ENCODE assay signal across 9 cellular contexts in genomic region chr3:23685484-23686258, GRCh38.
DNase-seq lines count a peak whose midpoint lies in the region; ATAC-seq lines count a peak whose summit lies in the region.
"Had no signal": no experiment of that assay in that cellular context is flagged by ENCODE, and none has a peak within 500 bp of the region (broad histone marks: within the 10 kb centered on the region; RNA-seq: fewer than 3 reads in every experiment).

No MANE protein-coding gene starts in this region.

- H2BK120ac ChIP-seq in mesendoderm (ENCODE audit: low read depth, low read length) = no peak overlapping the region

- H3K79me1 ChIP-seq in mesendoderm (ENCODE audit: low read length) = no peaks in the 10 kb centered on the region

- no peaks in the 10 kb centered on the region for H3K27me3 ChIP-seq in mesendoderm (ENCODE audit: insufficient read depth, low read length, poor library complexity)

- H3K4me1 ChIP-seq in mesodermal cell (ENCODE audit: control insufficient read depth, insufficient read depth, low read length, poor library complexity, severe bottlenecking) (peaks cover 18% of the 10 kb centered on the region), mesendoderm (ENCODE audit: control insufficient read depth, low read depth, low read length) (peaks cover 4% of the 10 kb centered on the region)

- DNase-seq in DMS153 (lab: John Stamatoyannopoulos, UW) (peak; percentile 2), DMS153 treated with DMSO at 0.1 percent for 48 hours (lab: John Stamatoyannopoulos, UW; ENCODE audit: unreplicated experiment) (no peak), NCI-H2171 treated with DMSO at 0.1 percent for 48 hours (lab: John Stamatoyannopoulos, UW) (peak; percentile 69), dedifferentiated amniotic fluid mesenchymal stem cell (ENCODE audit: extremely low spot score) (peak; percentile 97), mesendoderm (no peak), cortex of kidney (lab: John Stamatoyannopoulos, UW) (no peak)

- H4K5ac ChIP-seq in mesendoderm (ENCODE audit: low read length) = no peak overlapping the region

- no peak overlapping the region for H2BK5ac ChIP-seq in mesendoderm (ENCODE audit: low read length)

- H3K9ac ChIP-seq in mesendoderm (ENCODE audit: low read length) = no peak overlapping the region

- peaks cover 9% of the 10 kb centered on the region for H3K9me3 ChIP-seq in mesodermal cell (ENCODE audit: control insufficient read depth, low read length)

- H3K4me3 ChIP-seq in mesodermal cell (ENCODE audit: extremely low read depth, insufficient read depth, low read length, poor library complexity, severe bottlenecking) (no peak overlapping the region), mesendoderm (ENCODE audit: low read length) (no peak overlapping the region)

- no peak overlapping the region for H3K56ac ChIP-seq in mesendoderm (ENCODE audit: low read length)

- no peak overlapping the region for H2AK5ac ChIP-seq in mesendoderm (ENCODE audit: low read length)

- H3K4ac ChIP-seq in mesendoderm (ENCODE audit: low read depth, low read length) = no peak overlapping the region

- no peaks in the 10 kb centered on the region for H3K79me2 ChIP-seq in mesendoderm (ENCODE audit: control insufficient read depth, insufficient read depth, low read length)

- H3K36me3 ChIP-seq in mesodermal cell (ENCODE audit: control insufficient read depth, insufficient read depth, low read length) (no peaks in the 10 kb centered on the region), mesendoderm (ENCODE audit: control insufficient read depth, insufficient read depth, low read length) (no peaks in the 10 kb centered on the region)

- H3K27ac ChIP-seq in mesodermal cell (ENCODE audit: low read depth, low read length, severe bottlenecking) (peak overlapping the region; percentile 49), mesendoderm (ENCODE audit: low read depth, low read length) (no peak overlapping the region)
- H3K27ac ChIP-seq: 22Rv1 had no signal

- H4K8ac ChIP-seq in mesendoderm (ENCODE audit: low read depth, low read length) = no peak overlapping the region

- no peak for ATAC-seq in HG03469 (IDR thresholded peaks at IDR 0.05; ENCODE audit: unreplicated experiment)

- no peak overlapping the region for H3K4me2 ChIP-seq in mesendoderm (ENCODE audit: low read length)

- WGBS in mesodermal cell (ENCODE audit: insufficient coverage in 2 of 2), 2 experiments = 77 to 91% methylated on average over 3 to 4 of the region's 10 CpGs
- no CpG with 5 or more reads among the region's 10 CpGs for WGBS in mesendoderm (ENCODE audit: extremely low coverage, insufficient coverage, low lambda C conversion rate)

- H3K18ac ChIP-seq in mesendoderm (ENCODE audit: low read length) = no peak overlapping the region

- H2BK15ac ChIP-seq in mesendoderm (replicated peaks; ENCODE audit: low read depth) = no peak overlapping the region

- no peak overlapping the region for H3K23ac ChIP-seq in mesendoderm (ENCODE audit: low read length)

Comparison
In these comparisons a context has a peak if more than half of its experiments do, and no peak if none do; other contexts are left out.
1. DNase-seq: peak in DMS153 (single experiment), NCI-H2171 treated with DMSO at 0.1 percent for 48 hours (single experiment) and dedifferentiated amniotic fluid mesenchymal stem cell (single experiment); none in DMS153 treated with DMSO at 0.1 percent for 48 hours (single experiment), mesendoderm (single experiment) and cortex of kidney (single experiment).